1 cellular context compared by ENCODE assay signal in the genomic region with DNA sequence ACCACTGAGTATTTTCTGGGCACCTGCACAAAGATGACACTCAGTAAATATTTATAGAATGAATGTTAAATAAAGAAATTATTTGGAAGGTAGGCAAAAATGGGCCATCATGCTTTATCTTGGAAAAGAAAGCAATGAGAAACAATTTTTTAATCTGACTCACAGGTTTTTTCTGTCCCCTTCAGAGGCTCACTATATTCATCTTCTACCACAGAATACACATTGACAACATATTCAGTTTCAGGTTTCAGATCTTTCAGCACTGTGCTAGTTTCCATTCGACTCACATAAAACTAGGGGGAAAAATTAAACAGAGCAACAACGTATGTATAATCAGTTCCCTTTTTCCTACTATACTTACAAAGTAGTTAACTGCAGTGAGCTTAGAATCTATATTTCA.
TF ChIP-seq lines count a peak whose summit lies in the region.

No MANE protein-coding gene starts in this region.

TF ChIP-seq in SK-N-SH treated with all-trans-retinoic acid at 6 μM for 48 hours, 23 proteins besides CTCF, POLR2A, EP300 and RAD21 (continued from another document):
- TF ChIP-seq, protein P1, sequence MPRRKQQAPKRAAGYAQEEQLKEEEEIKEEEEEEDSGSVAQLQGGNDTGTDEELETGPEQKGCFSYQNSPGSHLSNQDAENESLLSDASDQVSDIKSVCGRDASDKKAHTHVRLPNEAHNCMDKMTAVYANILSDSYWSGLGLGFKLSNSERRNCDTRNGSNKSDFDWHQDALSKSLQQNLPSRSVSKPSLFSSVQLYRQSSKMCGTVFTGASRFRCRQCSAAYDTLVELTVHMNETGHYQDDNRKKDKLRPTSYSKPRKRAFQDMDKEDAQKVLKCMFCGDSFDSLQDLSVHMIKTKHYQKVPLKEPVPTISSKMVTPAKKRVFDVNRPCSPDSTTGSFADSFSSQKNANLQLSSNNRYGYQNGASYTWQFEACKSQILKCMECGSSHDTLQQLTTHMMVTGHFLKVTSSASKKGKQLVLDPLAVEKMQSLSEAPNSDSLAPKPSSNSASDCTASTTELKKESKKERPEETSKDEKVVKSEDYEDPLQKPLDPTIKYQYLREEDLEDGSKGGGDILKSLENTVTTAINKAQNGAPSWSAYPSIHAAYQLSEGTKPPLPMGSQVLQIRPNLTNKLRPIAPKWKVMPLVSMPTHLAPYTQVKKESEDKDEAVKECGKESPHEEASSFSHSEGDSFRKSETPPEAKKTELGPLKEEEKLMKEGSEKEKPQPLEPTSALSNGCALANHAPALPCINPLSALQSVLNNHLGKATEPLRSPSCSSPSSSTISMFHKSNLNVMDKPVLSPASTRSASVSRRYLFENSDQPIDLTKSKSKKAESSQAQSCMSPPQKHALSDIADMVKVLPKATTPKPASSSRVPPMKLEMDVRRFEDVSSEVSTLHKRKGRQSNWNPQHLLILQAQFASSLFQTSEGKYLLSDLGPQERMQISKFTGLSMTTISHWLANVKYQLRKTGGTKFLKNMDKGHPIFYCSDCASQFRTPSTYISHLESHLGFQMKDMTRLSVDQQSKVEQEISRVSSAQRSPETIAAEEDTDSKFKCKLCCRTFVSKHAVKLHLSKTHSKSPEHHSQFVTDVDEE (CRISPR knock-in tag; IDR thresholded peaks at IDR 0.05), result no peak
- TF ChIP-seq GLIS3 (CRISPR knock-in tag; IDR thresholded peaks at IDR 0.05) (no peak), ZFP3 (CRISPR knock-in tag; IDR thresholded peaks at IDR 0.05) (no peak)
